1 cellular context compared by ENCODE assay signal in genomic region chr17:75288359-75288758, GRCh38.
TF ChIP-seq lines count a peak whose summit lies in the region.

No MANE protein-coding gene starts in this region.

TF ChIP-seq in H1, 55 proteins besides CTCF, POLR2A, EP300 and RAD21:
- TF ChIP-seq TBP (IDR thresholded peaks at IDR 0.05; ENCODE audit: low read depth, low read length) (no peak), SRF (IDR thresholded peaks at IDR 0.05; ENCODE audit: low read depth, low read length) (no peak)
TF ChIP-seq in H1: peak in this region for 0.
